In the genomic region with DNA sequence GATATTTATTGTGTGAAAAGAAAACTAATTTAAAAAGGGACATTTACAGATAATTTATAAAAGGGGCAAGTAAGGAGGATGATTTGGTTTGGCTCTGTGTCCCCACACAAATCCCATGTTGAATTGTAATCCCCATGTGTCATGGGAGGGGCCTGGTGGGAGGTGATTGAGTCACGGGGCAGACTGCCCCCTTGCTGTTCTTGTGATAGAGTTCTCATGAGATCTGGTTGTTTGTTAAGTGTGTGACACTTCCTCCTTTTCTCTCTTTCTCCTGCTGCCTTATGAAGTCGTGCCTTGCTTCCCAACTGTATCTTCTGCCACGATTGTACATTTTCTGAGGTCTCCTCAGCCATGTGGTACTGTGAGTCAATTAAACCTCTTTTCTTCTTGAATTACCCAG, we compare ENCODE assay signal across 2 cellular contexts.
TF ChIP-seq lines count a peak whose summit lies in the region.

No MANE protein-coding gene starts in this region.

TF ChIP-seq in GM23338, 12 proteins besides CTCF, POLR2A, EP300 and RAD21:
- TF ChIP-seq, protein P1, sequence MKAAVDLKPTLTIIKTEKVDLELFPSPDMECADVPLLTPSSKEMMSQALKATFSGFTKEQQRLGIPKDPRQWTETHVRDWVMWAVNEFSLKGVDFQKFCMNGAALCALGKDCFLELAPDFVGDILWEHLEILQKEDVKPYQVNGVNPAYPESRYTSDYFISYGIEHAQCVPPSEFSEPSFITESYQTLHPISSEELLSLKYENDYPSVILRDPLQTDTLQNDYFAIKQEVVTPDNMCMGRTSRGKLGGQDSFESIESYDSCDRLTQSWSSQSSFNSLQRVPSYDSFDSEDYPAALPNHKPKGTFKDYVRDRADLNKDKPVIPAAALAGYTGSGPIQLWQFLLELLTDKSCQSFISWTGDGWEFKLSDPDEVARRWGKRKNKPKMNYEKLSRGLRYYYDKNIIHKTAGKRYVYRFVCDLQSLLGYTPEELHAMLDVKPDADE (IDR thresholded peaks at IDR 0.05): no peak
- TF ChIP-seq JUNB (IDR thresholded peaks at IDR 0.05; ENCODE audit: unreplicated experiment): no peak
- TF ChIP-seq, protein P2, sequence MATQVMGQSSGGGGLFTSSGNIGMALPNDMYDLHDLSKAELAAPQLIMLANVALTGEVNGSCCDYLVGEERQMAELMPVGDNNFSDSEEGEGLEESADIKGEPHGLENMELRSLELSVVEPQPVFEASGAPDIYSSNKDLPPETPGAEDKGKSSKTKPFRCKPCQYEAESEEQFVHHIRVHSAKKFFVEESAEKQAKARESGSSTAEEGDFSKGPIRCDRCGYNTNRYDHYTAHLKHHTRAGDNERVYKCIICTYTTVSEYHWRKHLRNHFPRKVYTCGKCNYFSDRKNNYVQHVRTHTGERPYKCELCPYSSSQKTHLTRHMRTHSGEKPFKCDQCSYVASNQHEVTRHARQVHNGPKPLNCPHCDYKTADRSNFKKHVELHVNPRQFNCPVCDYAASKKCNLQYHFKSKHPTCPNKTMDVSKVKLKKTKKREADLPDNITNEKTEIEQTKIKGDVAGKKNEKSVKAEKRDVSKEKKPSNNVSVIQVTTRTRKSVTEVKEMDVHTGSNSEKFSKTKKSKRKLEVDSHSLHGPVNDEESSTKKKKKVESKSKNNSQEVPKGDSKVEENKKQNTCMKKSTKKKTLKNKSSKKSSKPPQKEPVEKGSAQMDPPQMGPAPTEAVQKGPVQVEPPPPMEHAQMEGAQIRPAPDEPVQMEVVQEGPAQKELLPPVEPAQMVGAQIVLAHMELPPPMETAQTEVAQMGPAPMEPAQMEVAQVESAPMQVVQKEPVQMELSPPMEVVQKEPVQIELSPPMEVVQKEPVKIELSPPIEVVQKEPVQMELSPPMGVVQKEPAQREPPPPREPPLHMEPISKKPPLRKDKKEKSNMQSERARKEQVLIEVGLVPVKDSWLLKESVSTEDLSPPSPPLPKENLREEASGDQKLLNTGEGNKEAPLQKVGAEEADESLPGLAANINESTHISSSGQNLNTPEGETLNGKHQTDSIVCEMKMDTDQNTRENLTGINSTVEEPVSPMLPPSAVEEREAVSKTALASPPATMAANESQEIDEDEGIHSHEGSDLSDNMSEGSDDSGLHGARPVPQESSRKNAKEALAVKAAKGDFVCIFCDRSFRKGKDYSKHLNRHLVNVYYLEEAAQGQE (IDR thresholded peaks at IDR 0.05; ENCODE audit: unreplicated experiment): no peak
- TF ChIP-seq POLR2AphosphoS5 (IDR thresholded peaks at IDR 0.05; ENCODE audit: low read depth): no peak
- no peak for TF ChIP-seq CREB1 (CRISPR knock-in tag; IDR thresholded peaks at IDR 0.05; ENCODE audit: low read depth)
- TF ChIP-seq NANOG (IDR thresholded peaks at IDR 0.05; ENCODE audit: borderline replicate concordance): no peak
- TF ChIP-seq STAT1 (IDR thresholded peaks at IDR 0.05; ENCODE audit: unreplicated experiment): no peak
- no peak for TF ChIP-seq EZH2 (IDR thresholded peaks at IDR 0.05; ENCODE audit: low read depth, unreplicated experiment)

TF ChIP-seq in H1, 55 proteins besides CTCF, POLR2A, EP300 and RAD21:
- no peak for TF ChIP-seq SIRT6 (IDR thresholded peaks at IDR 0.05; ENCODE audit: low read length)
- no peak for TF ChIP-seq RXRA (IDR thresholded peaks at IDR 0.05; ENCODE audit: insufficient read depth, low read depth, low read length)
- no peak for TF ChIP-seq HDAC2 (IDR thresholded peaks at IDR 0.05; ENCODE audit: borderline replicate concordance in 1 of 2, low read depth in 2 of 2, low read length in 2 of 2)
- TF ChIP-seq KDM5A (IDR thresholded peaks at IDR 0.05; ENCODE audit: low read length): no peak
- TF ChIP-seq, protein P3, sequence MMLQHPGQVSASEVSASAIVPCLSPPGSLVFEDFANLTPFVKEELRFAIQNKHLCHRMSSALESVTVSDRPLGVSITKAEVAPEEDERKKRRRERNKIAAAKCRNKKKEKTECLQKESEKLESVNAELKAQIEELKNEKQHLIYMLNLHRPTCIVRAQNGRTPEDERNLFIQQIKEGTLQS (IDR thresholded peaks at IDR 0.05; ENCODE audit: insufficient read depth, low read depth, low read length): no peak
- TF ChIP-seq, protein P4, sequence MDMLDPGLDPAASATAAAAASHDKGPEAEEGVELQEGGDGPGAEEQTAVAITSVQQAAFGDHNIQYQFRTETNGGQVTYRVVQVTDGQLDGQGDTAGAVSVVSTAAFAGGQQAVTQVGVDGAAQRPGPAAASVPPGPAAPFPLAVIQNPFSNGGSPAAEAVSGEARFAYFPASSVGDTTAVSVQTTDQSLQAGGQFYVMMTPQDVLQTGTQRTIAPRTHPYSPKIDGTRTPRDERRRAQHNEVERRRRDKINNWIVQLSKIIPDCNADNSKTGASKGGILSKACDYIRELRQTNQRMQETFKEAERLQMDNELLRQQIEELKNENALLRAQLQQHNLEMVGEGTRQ (IDR thresholded peaks at IDR 0.05; ENCODE audit: low read length): no peak
- no peak for TF ChIP-seq ASH2L (IDR thresholded peaks at IDR 0.05; ENCODE audit: low read length)
- no peak for TF ChIP-seq SP2 (IDR thresholded peaks at IDR 0.05; ENCODE audit: low read length)
- TF ChIP-seq, protein P5, sequence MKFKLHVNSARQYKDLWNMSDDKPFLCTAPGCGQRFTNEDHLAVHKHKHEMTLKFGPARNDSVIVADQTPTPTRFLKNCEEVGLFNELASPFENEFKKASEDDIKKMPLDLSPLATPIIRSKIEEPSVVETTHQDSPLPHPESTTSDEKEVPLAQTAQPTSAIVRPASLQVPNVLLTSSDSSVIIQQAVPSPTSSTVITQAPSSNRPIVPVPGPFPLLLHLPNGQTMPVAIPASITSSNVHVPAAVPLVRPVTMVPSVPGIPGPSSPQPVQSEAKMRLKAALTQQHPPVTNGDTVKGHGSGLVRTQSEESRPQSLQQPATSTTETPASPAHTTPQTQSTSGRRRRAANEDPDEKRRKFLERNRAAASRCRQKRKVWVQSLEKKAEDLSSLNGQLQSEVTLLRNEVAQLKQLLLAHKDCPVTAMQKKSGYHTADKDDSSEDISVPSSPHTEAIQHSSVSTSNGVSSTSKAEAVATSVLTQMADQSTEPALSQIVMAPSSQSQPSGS (IDR thresholded peaks at IDR 0.05; ENCODE audit: low read length): no peak
- TF ChIP-seq GABPA (IDR thresholded peaks at IDR 0.05; ENCODE audit: borderline replicate concordance, insufficient read depth, low read length): no peak
- TF ChIP-seq RFX5 (IDR thresholded peaks at IDR 0.05; ENCODE audit: borderline replicate concordance, low read depth, low read length): no peak
- TF ChIP-seq JUND (IDR thresholded peaks at IDR 0.05; ENCODE audit: low read length): no peak
- no peak for TF ChIP-seq BRCA1 (IDR thresholded peaks at IDR 0.05; ENCODE audit: low read depth, low read length)
- no peak for TF ChIP-seq TAF1 (IDR thresholded peaks at IDR 0.05; ENCODE audit: low read depth, low read length)
